In genomic region chr19:45506246-45506990, GRCh38 we compare ENCODE assay signal across 8 cellular contexts. TPM values are rescaled to one million over a fixed set of nuclear protein-coding genes. Genes with fewer than 3 reads are reported as not detected.
A peak's percentile ranks its signal among the peaks of the same experiment; 100 is the strongest.
DNase-seq lines count a peak whose midpoint lies in the region; ATAC-seq and TF ChIP-seq lines count a peak whose summit lies in the region.

No MANE protein-coding gene starts in this region.

- peak overlapping the region; percentile 97 for H3K27ac Mint-ChIP-seq in activated T-cell treated with anti-CD3 and anti-CD28 coated beads, Interleukin-2, amount 50 U/mL, for 24 hours

- peaks cover 48% of the 10 kb centered on the region for H3K4me1 Mint-ChIP-seq in activated T-cell treated with anti-CD3 and anti-CD28 coated beads, Interleukin-2, amount 50 U/mL, for 24 hours (ENCODE audit: low read depth)

- H3K9me3 ChIP-seq in esophagus muscularis mucosa, result no peaks in the 10 kb centered on the region

- H3K36me3 Mint-ChIP-seq in activated T-cell treated with anti-CD3 and anti-CD28 coated beads, Interleukin-2, amount 50 U/mL, for 24 hours (ENCODE audit: low read depth), result peaks cover 28% of the 10 kb centered on the region

- peak; percentile 87 for TF ChIP-seq POLR2A in esophagus muscularis mucosa (IDR thresholded peaks at IDR 0.05; ENCODE audit: low read depth)

- peaks cover 0 to 5% (median 0%) of the 10 kb centered on the region in 4 donors for H3K27me3 ChIP-seq in esophagus muscularis mucosa

- intact Hi-C loops in esophagus muscularis mucosa (cut with DNase I), result no loop called here

- TF ChIP-seq CTCF in esophagus muscularis mucosa (IDR thresholded peaks at IDR 0.05), result peak; percentile 41 to 66 (median 51)

- TF ChIP-seq EP300 in esophagus muscularis mucosa (IDR thresholded peaks at IDR 0.05), result no peak

- H3K4me3 Mint-ChIP-seq in activated T-cell treated with anti-CD3 and anti-CD28 coated beads, Interleukin-2, amount 50 U/mL, for 24 hours, result peak overlapping the region; percentile 94

- no peaks in the 10 kb centered on the region for H3K36me3 ChIP-seq in esophagus muscularis mucosa

- no peaks in the 10 kb centered on the region for H3K9me3 Mint-ChIP-seq in activated T-cell treated with anti-CD3 and anti-CD28 coated beads, Interleukin-2, amount 50 U/mL, for 24 hours

- H3K27me3 Mint-ChIP-seq in activated T-cell treated with anti-CD3 and anti-CD28 coated beads, Interleukin-2, amount 50 U/mL, for 24 hours, result no peaks in the 10 kb centered on the region

- WGBS in esophagus muscularis mucosa, result 25% methylated on average over 4 of the region's 47 CpGs

- H3K27ac ChIP-seq in esophagus muscularis mucosa (replicated peaks in 1 of 4), result peak overlapping the region; percentile 94 to 97 (median 96)

- H3K4me1 ChIP-seq in esophagus muscularis mucosa, result peaks cover 14 to 39% (median 34%) of the 10 kb centered on the region in 4 donors

- peak; percentile 39 for ATAC-seq in GM21717 (IDR thresholded peaks at IDR 0.05; ENCODE audit: unreplicated experiment)

- DNase-seq in DMS53 treated with DMSO at 0.1 percent for 48 hours (lab: John Stamatoyannopoulos, UW; ENCODE audit: unreplicated experiment) (peak; percentile 63), OCI-M2 (lab: John Stamatoyannopoulos, UW; ENCODE audit: unreplicated experiment) (peak; percentile 91), esophagus muscularis mucosa (ENCODE audit: extremely low spot score) (peak; percentile 97), myocyte (ENCODE audit: low read depth) (peak; percentile 92)
- peak; percentile 87 for DNase-seq in Jurkat, Clone E6-1 (ENCODE audit: low read depth, low spot score)
- peak; percentile 99 for DNase-seq in activated T-cell treated with anti-CD3 and anti-CD28 coated beads, Interleukin-2, amount 50 U/mL, for 24 hours
- peak; percentile 98 to 100 for DNase-seq in stimulated activated CD8-positive, alpha-beta memory T cell treated with anti-CD3 and anti-CD28 coated beads, Interleukin-7, amount 100 ng/mL, for 4 hours (ENCODE audit: low read depth in 2 of 2)

- H3K4me3 ChIP-seq in Jurkat, Clone E6-1 (ENCODE audit: low read length), result peak overlapping the region; percentile 61
- peak overlapping the region; percentile 84 to 100 (median 96) for H3K4me3 ChIP-seq in esophagus muscularis mucosa

RNA-seq across cellular contexts. Expression of gene VASP, which starts 0.9 kb away (rescaled TPM):
- 41.0 TPM for polyA plus RNA-seq in Jurkat, Clone E6-1 (2012; ENCODE audit: insufficient read depth, insufficient read length)
- total RNA-seq in esophagus muscularis mucosa (100 to 1,000 TPM; 172 to 321 (median 210) TPM), myocyte (54.9 and 75.2 TPM in 2 replicates)
- polyA plus RNA-seq in myocyte (2012), result 49.3 TPM

RNA-seq across cellular contexts. Expression of gene PPM1N, which starts 8.2 kb away (rescaled TPM):
- polyA plus RNA-seq in Jurkat, Clone E6-1 (2012; ENCODE audit: insufficient read depth, insufficient read length), result 2.8 TPM
- 1 to 10 TPM; 1.6 to 3.8 (median 3.0) TPM for total RNA-seq in esophagus muscularis mucosa
- total RNA-seq in myocyte, result 0.26 and 0.64 TPM in 2 replicates
- polyA plus RNA-seq in myocyte (2012), result 1.5 TPM

RNA-seq across cellular contexts. Expression of gene RTN2, which starts 9.6 kb away (rescaled TPM):
- 3.5 TPM for polyA plus RNA-seq in Jurkat, Clone E6-1 (2012; ENCODE audit: insufficient read depth, insufficient read length)
- total RNA-seq in esophagus muscularis mucosa (10 to 100 TPM in 3 of 4 donors, 1 to 10 TPM in 1; 7.0 to 23.6 (median 17.2) TPM), myocyte (120 and 139 TPM in 2 replicates)
- 116 TPM for polyA plus RNA-seq in myocyte (2012)

RNA-seq across cellular contexts. Expression of gene FOSB, which starts 38.6 kb away (rescaled TPM):
- 1.1 TPM for polyA plus RNA-seq in Jurkat, Clone E6-1 (2012; ENCODE audit: insufficient read depth, insufficient read length)
- total RNA-seq in esophagus muscularis mucosa (10 to 100 TPM in 2 of 4 donors, 1 to 10 TPM in 2; 2.2 to 25.2 (median 6.9) TPM), myocyte (2.0 and 4.1 TPM in 2 replicates)
- 0.79 TPM for polyA plus RNA-seq in myocyte (2012)

Comparison
In these comparisons a context has a peak if more than half of its experiments do, and no peak if none do; other contexts are left out.
1. Peak in every context shown above with its lines: DNase-seq, ATAC-seq, H3K4me3 ChIP-seq and H3K27ac ChIP-seq.